In the genomic region with DNA sequence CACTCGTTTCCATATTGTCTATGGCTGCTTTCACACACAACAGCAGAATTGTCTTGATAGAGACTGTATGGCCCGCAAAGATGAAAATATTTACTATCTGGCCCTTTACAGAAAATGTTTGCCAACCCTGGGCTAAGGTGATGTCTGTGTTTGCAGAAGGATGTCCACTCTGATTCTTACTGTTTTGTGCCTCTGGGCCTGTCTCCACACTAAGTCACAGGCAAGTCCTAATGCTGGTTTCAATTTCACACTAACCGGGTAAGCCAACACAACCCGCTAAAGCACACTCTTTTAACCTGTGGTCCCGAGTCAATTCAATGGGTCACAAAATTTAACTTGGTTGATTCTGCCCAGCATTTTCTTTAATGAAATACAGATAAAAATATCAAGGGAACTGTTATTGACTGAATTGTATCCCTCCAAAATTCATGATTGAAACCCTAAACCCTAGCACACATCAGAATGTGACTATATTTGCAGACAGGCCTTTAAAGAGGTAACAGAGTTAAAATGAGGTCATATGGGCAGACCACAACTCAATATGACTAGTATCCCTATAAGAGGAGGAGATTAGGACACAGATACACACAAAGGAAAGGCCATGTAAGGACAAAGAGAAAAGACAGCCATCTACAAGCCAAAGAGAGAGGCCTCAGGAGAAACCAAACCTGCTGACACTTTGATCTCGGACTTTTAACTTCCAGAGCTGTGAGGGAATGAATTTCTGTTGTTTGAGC, we compare ENCODE assay signal across 13 cellular contexts.
DNase-seq lines count a peak whose midpoint lies in the region; ATAC-seq and TF ChIP-seq lines count a peak whose summit lies in the region.
"Had no signal": no experiment of that assay in that cellular context is flagged by ENCODE, and none has a peak within 500 bp of the region (broad histone marks: within the 10 kb centered on the region; RNA-seq: fewer than 3 reads in every experiment).

No MANE protein-coding gene starts in this region.

- CTCF ChIA-PET in activated B cell treated with CpG ODN at 0.5 μM for 24 hours (lab: Charles Lee) (no interaction called here), PC-9 (lab: Charles Lee) (no interaction called here)
- CTCF ChIA-PET in naive thymus-derived CD4-positive, alpha-beta T cell (lab: Charles Lee), result no interaction called here

- H3K27ac Mint-ChIP-seq in activated B cell treated with CpG ODN at 0.5 μM for 24 hours, result peak overlapping the region; percentile 8
- peak overlapping the region in 8 of 9 donors; percentile 46 to 91 (median 84) for H3K27ac Mint-ChIP-seq in naive thymus-derived CD4-positive, alpha-beta T cell

- no peak for TF ChIP-seq CTCF in DND-41 (IDR thresholded peaks at IDR 0.05; ENCODE audit: borderline replicate concordance, extremely low read depth, low read length, poor library complexity, severe bottlenecking)
- no peak for TF ChIP-seq CTCF in activated B cell treated with CpG ODN at 0.5 μM for 24 hours (IDR thresholded peaks at IDR 0.05)
- no peak for TF ChIP-seq CTCF in PC-9 (conservative IDR thresholded peaks at IDR 0.05)
- no peak for TF ChIP-seq CTCF in hepatocyte (IDR thresholded peaks at IDR 0.05; ENCODE audit: poor library complexity)

- DNase-seq in DND-41, result no peak
- no peak for DNase-seq in activated B cell treated with CpG ODN at 0.5 μM for 24 hours
- no peak for DNase-seq in naive thymus-derived CD4-positive, alpha-beta T cell
- no peak for DNase-seq in PC-9
- no peak for DNase-seq in hepatocyte (ENCODE audit: low spot score)
- DNase-seq in HCEC 1CT, result no peak
- DNase-seq: amniotic stem cell, dorsolateral prefrontal cortex, sigmoid colon had no signal

- H3K4me3 Mint-ChIP-seq in activated B cell treated with CpG ODN at 0.5 μM for 24 hours, result no peak overlapping the region
- peak overlapping the region in 9 of 10 donors; percentile 26 to 71 (median 62) for H3K4me3 Mint-ChIP-seq in naive thymus-derived CD4-positive, alpha-beta T cell

- no peaks in the 10 kb centered on the region for H3K36me3 Mint-ChIP-seq in activated B cell treated with CpG ODN at 0.5 μM for 24 hours (ENCODE audit: low read depth)
- H3K36me3 Mint-ChIP-seq in naive thymus-derived CD4-positive, alpha-beta T cell, result peaks cover 0 to 15% (median 7%) of the 10 kb centered on the region in 5 donors

- H3F3A ChIP-seq in PC-9 (ENCODE audit: insufficient read depth, low read depth), result peaks cover 20% of the 10 kb centered on the region

- intact Hi-C loops in activated B cell treated with CpG ODN at 0.5 μM for 24 hours (cut with micrococcal nuclease), result no loop called here
- intact Hi-C loops in naive thymus-derived CD4-positive, alpha-beta T cell (cut with micrococcal nuclease), result loop anchor here (1.0 to 2.0 kb wide), 5 partner anchors 8 to 44 kb away; no protein-coding TSS in a partner anchor
- intact Hi-C loops in PC-9 (cut with micrococcal nuclease; ENCODE audit: unreplicated experiment), result loop anchor here (5.0 kb wide), 2 partner anchors 77 to 83 kb away; partner anchors contain the start of gene FYN

- H3K27me3 Mint-ChIP-seq in activated B cell treated with CpG ODN at 0.5 μM for 24 hours, result no peaks in the 10 kb centered on the region
- no peaks in the 10 kb centered on the region for H3K27me3 Mint-ChIP-seq in naive thymus-derived CD4-positive, alpha-beta T cell

- H3K4me2 ChIP-seq in DND-41 (ENCODE audit: insufficient read depth, low read length) (no peak overlapping the region), PC-9 (no peak overlapping the region), hepatocyte (no peak overlapping the region)

- H3K27ac ChIP-seq in DND-41 (ENCODE audit: low read length) (no peak overlapping the region), PC-9 (no peak overlapping the region), hepatocyte (no peak overlapping the region)
- H3K27ac ChIP-seq in naive thymus-derived CD4-positive, alpha-beta T cell (ENCODE audit: low read depth, low read length), result peak overlapping the region; percentile 1
- H3K27ac ChIP-seq: sigmoid colon, SK-N-MC, thoracic aorta had no signal

- no peak overlapping the region for H3K9ac ChIP-seq in DND-41 (ENCODE audit: low read depth, low read length)

- no TSS peak for BruUV-seq in PC-9 (replicated peaks; lab: Mats Ljungman, UMichigan)

- H3K9me3 Mint-ChIP-seq in activated B cell treated with CpG ODN at 0.5 μM for 24 hours, result no peaks in the 10 kb centered on the region
- no peaks in the 10 kb centered on the region for H3K9me3 Mint-ChIP-seq in naive thymus-derived CD4-positive, alpha-beta T cell

- POLR2A ChIA-PET in activated B cell treated with CpG ODN at 0.5 μM for 24 hours (lab: Charles Lee) (no interaction called here), PC-9 (lab: Charles Lee; ENCODE audit: unreplicated experiment) (no interaction called here)
- POLR2A ChIA-PET in naive thymus-derived CD4-positive, alpha-beta T cell (lab: Charles Lee), result interaction anchor here (1.2 kb wide), 1 partner anchor 247 kb away, joined by 4 read pairs; no protein-coding TSS in a partner anchor

- peaks cover 11% of the 10 kb centered on the region; the same call in 1 of the 2 replicates for H4K20me1 ChIP-seq in DND-41 (ENCODE audit: insufficient read depth, low read length)
- no peaks in the 10 kb centered on the region for H4K20me1 ChIP-seq in PC-9 (ENCODE audit: insufficient read depth)
- no peaks in the 10 kb centered on the region for H4K20me1 ChIP-seq in hepatocyte (ENCODE audit: insufficient read depth, poor library complexity, severe bottlenecking)

- peaks cover 11% of the 10 kb centered on the region for H3K4me1 Mint-ChIP-seq in activated B cell treated with CpG ODN at 0.5 μM for 24 hours
- peaks cover 17 to 79% (median 21%) of the 10 kb centered on the region in 7 donors for H3K4me1 Mint-ChIP-seq in naive thymus-derived CD4-positive, alpha-beta T cell

- H3K4me3 ChIP-seq in DND-41 (ENCODE audit: low read depth in 1 of 2, low read length in 2 of 2) (no peak overlapping the region), PC-9 (no peak overlapping the region), hepatocyte (no peak overlapping the region)
- peak overlapping the region; percentile 63 for H3K4me3 ChIP-seq in naive thymus-derived CD4-positive, alpha-beta T cell (ENCODE audit: low read length)
- H3K4me3 ChIP-seq: dorsolateral prefrontal cortex, sigmoid colon, SK-N-MC, thoracic aorta had no signal

- H3K36me3 ChIP-seq in DND-41 (ENCODE audit: insufficient read depth, low read length) (no peaks in the 10 kb centered on the region), PC-9 (ENCODE audit: low read depth) (peaks cover 7% of the 10 kb centered on the region; the same call in 1 of the 2 replicates), hepatocyte (replicated peaks; ENCODE audit: insufficient read depth, low read depth) (no peaks in the 10 kb centered on the region)
- H3K36me3 ChIP-seq in naive thymus-derived CD4-positive, alpha-beta T cell (ENCODE audit: control insufficient read depth in 2 of 3, insufficient read depth in 3 of 3, low read length in 3 of 3), result no peaks in the 10 kb centered on the region
- H3K36me3 ChIP-seq: sigmoid colon, thoracic aorta had no signal

- no peaks in the 10 kb centered on the region for H3K27me3 ChIP-seq in DND-41 (ENCODE audit: insufficient read depth, low read length, poor library complexity)
- no peaks in the 10 kb centered on the region for H3K27me3 ChIP-seq in naive thymus-derived CD4-positive, alpha-beta T cell (ENCODE audit: control insufficient read depth in 2 of 2, insufficient read depth in 2 of 2, low read length in 2 of 2)
- no peaks in the 10 kb centered on the region for H3K27me3 ChIP-seq in PC-9 (ENCODE audit: insufficient read depth, low read depth)
- H3K27me3 ChIP-seq in hepatocyte, result no peaks in the 10 kb centered on the region
- H3K27me3 ChIP-seq: dorsolateral prefrontal cortex, sigmoid colon had no signal

- 71% methylated on average over 6 of the region's 6 CpGs for WGBS in hepatocyte (ENCODE audit: low lambda C conversion rate, missing lambda C conversion rate)

- ATAC-seq in DND-41 (ENCODE audit: insufficient read depth, low read depth), result peak; percentile 32; the same call in 1 of the 3 replicates
- ATAC-seq in HG02678 (IDR thresholded peaks at IDR 0.05; ENCODE audit: unreplicated experiment), result peak; percentile 55
- no peak for ATAC-seq in activated B cell treated with CpG ODN at 0.5 μM for 24 hours (ENCODE audit: low read depth)
- ATAC-seq in naive thymus-derived CD4-positive, alpha-beta T cell, result peak; percentile 39
- no peak for ATAC-seq in HG03378 (IDR thresholded peaks at IDR 0.05; ENCODE audit: unreplicated experiment)

- H3K9me2 ChIP-seq in PC-9 (ENCODE audit: insufficient read depth), result no peaks in the 10 kb centered on the region; the same call in 1 of the 2 replicates
- H3K9me2 ChIP-seq in hepatocyte (replicated peaks; ENCODE audit: insufficient read depth), result no peaks in the 10 kb centered on the region

- H3K9me3 ChIP-seq in DND-41 (ENCODE audit: insufficient read depth, low read length, severe bottlenecking) (no peaks in the 10 kb centered on the region), PC-9 (ENCODE audit: insufficient read depth, low read depth) (0 out of 2 replicates have a peak, but pooled peaks cover 4% of the 10 kb centered on the region), hepatocyte (ENCODE audit: low read depth) (no peaks in the 10 kb centered on the region)
- H3K9me3 ChIP-seq in naive thymus-derived CD4-positive, alpha-beta T cell (ENCODE audit: control insufficient read depth in 2 of 3, low read length in 3 of 3), result no peaks in the 10 kb centered on the region
- H3K9me3 ChIP-seq: sigmoid colon, thoracic aorta had no signal

- H3K4me1 ChIP-seq in DND-41 (ENCODE audit: insufficient read depth, low read length) (no peaks in the 10 kb centered on the region), PC-9 (replicated peaks; ENCODE audit: insufficient read depth) (peaks cover 48% of the 10 kb centered on the region), hepatocyte (ENCODE audit: insufficient read depth) (no peaks in the 10 kb centered on the region)
- H3K4me1 ChIP-seq in naive thymus-derived CD4-positive, alpha-beta T cell (ENCODE audit: control insufficient read depth in 2 of 2, insufficient read depth in 2 of 2, low read length in 2 of 2), result peaks cover 64 to 66% of the 10 kb centered on the region in 2 donors

- H2AFZ ChIP-seq in DND-41 (ENCODE audit: low read depth, low read length) (no peak overlapping the region), PC-9 (no peak overlapping the region), hepatocyte (no peak overlapping the region)

- H3K79me2 ChIP-seq in DND-41 (ENCODE audit: insufficient read depth, low read length) (peaks cover 68% of the 10 kb centered on the region), PC-9 (ENCODE audit: low read depth) (peaks cover 55% of the 10 kb centered on the region), hepatocyte (peaks cover 21% of the 10 kb centered on the region)

Comparison
In these comparisons a context has a peak if more than half of its experiments do, and no peak if none do; other contexts are left out.
1. ATAC-seq: peak in DND-41 (single experiment), HG02678 (single experiment) and naive thymus-derived CD4-positive, alpha-beta T cell (single experiment); none in activated B cell treated with CpG ODN at 0.5 μM for 24 hours (single experiment) and HG03378 (single experiment).